Comparison of ENCODE assay signal across 21 cellular contexts in the genomic region with DNA sequence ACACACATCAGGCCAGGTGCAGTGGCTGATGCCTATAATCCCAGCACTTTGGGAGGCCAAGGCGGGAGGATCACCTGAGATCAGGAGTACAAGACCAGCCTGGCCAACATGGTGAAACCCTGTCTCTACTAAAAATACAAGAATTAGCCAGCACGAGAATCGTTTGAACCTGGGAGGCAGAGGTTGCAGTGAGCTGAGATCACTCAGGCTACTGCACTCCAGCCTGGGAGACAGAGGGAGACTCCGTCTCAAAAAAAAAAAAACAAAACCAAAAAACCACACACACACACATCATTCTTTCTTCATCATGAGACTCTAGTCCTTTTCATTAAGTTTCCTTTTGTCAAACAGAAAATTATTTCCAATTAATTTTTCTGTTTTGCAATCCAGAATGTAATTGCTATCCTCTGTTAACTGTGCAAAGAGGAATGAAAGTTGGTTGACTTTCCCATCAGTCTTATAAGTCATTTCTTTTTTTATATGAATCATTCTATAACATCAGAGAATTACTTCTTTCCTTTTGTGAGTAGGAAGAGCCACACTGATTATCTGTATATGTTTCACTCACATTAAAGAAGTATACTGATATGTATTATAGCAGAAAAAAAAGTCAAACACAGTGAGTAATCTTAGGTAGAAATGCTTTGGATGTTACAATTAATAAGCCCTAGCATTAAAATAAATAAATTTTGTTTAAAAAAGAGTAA. TPM values are rescaled to one million over a fixed set of nuclear protein-coding genes. Genes with fewer than 3 reads are reported as not detected.
"Had no signal": no experiment of that assay in that cellular context is flagged by ENCODE, and none has a peak within 500 bp of the region (broad histone marks: within the 10 kb centered on the region; RNA-seq: fewer than 3 reads in every experiment).

No MANE protein-coding gene starts in this region.

- H3K27me3 ChIP-seq: suprapubic skin had no signal

- H3K9me3 ChIP-seq: heart right ventricle, prostate gland, suprapubic skin had no signal

- H3K4me1 Mint-ChIP-seq: nephron progenitor cell had no signal

- ATAC-seq: heart right ventricle, right cardiac atrium, SK-N-SH treated with all-trans-retinoic acid at 6 μM for 48 hours, T-helper 17 cell had no signal

- H3K4me1 ChIP-seq: heart right ventricle, prostate gland, suprapubic skin had no signal

- H3K36me3 ChIP-seq: heart right ventricle, prostate gland, suprapubic skin had no signal

- H3K27me3 Mint-ChIP-seq: T-helper 17 cell had no signal

- H3K4me3 Mint-ChIP-seq: activated naive CD4-positive, alpha-beta T cell treated with anti-CD3 and anti-CD28 coated beads, Interleukin-2, amount 10 ng/mL, durations not matched to agents 7 days and 5 days; dendritic cell treated with granulocyte-macrophage colony-stimulating factor and Interleukin-4, amounts not matched to agents 40 ng/mL and 50 ng/mL, for 4 days; mesothelial cell of epicardium; nephron progenitor cell; T-helper 17 cell had no signal

- H3K4me3 ChIP-seq: heart right ventricle, prostate gland, suprapubic skin had no signal

- H3K9me3 Mint-ChIP-seq: dendritic cell treated with granulocyte-macrophage colony-stimulating factor and Interleukin-4, amounts not matched to agents 40 ng/mL and 50 ng/mL, for 4 days; nephron progenitor cell had no signal

- H3K36me3 Mint-ChIP-seq: activated naive CD4-positive, alpha-beta T cell treated with anti-CD3 and anti-CD28 coated beads, Interleukin-2, amount 10 ng/mL, durations not matched to agents 7 days and 5 days; mesothelial cell of epicardium had no signal

- DNase-seq: activated CD4-positive, alpha-beta T cell treated with anti-CD3 and anti-CD28 coated beads, Interleukin-2, amount 50 U/mL, for 4 hours; activated CD4-positive, CD25-positive, alpha-beta regulatory T cell; activated naive CD4-positive, alpha-beta T cell treated with anti-CD3 and anti-CD28 coated beads, Interleukin-2, amount 10 ng/mL, durations not matched to agents 7 days and 5 days; cerebellar nuclear complex; effector memory CD4-positive, alpha-beta T cell; heart right ventricle; nephron progenitor cell; right cardiac atrium; SHP77 treated with DMSO at 0.1 percent for 48 hours; small intestine; stimulated activated CD4-positive, alpha-beta T cell treated with anti-CD3 and anti-CD28 coated beads, Interleukin-4, amount 100 ng/mL, for 24 hours; stimulated activated naive CD4-positive, alpha-beta T cell treated with Interleukin-2 at 50 U/mL for 16 hours; T-helper 17 cell; trophoblast cell had no signal

- H3K27ac ChIP-seq: heart right ventricle, prostate gland, suprapubic skin had no signal

- H3K27ac Mint-ChIP-seq: activated naive CD4-positive, alpha-beta T cell treated with anti-CD3 and anti-CD28 coated beads, Interleukin-2, amount 10 ng/mL, durations not matched to agents 7 days and 5 days; dendritic cell treated with granulocyte-macrophage colony-stimulating factor and Interleukin-4, amounts not matched to agents 40 ng/mL and 50 ng/mL, for 4 days; mesothelial cell of epicardium; nephron progenitor cell; T-helper 17 cell had no signal

RNA-seq across cellular contexts. Expression of a gene that starts 52.2 kb away (rescaled TPM):
- total RNA-seq: heart right ventricle, lower leg skin, mesothelial cell of epicardium, omental fat pad, right cardiac atrium, suprapubic skin, T-helper 17 cell had no signal
- polyA plus RNA-seq: heart right ventricle, right cardiac atrium, small intestine had no signal
